9 cellular contexts compared by ENCODE assay signal in the genomic region with DNA sequence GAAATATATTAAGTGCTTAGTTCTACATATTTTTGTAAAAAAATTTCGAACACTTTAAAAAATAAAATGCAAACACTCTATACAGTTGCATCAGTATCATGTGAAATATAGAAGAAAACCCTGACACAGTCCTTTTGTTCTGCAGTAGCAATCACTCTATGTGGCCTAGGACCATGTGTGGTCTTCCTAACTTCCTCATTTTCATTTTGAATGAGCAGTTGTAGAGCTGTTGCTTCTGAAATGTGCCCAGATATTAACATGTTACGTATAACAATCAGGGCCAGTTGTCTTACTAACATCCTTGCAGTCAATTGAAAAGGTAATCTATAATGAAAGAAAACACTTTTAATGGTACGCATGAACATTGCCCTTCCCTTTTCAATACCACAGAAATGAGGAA.
A peak's percentile ranks its signal among the peaks of the same experiment; 100 is the strongest.
DNase-seq lines count a peak whose midpoint lies in the region; ATAC-seq and TF ChIP-seq lines count a peak whose summit lies in the region.
"Had no signal": no experiment of that assay in that cellular context is flagged by ENCODE, and none has a peak within 500 bp of the region (broad histone marks: within the 10 kb centered on the region; RNA-seq: fewer than 3 reads in every experiment).

No MANE protein-coding gene starts in this region.

- H3K4me2 ChIP-seq in GM23338, result 0 out of 2 replicates have a peak overlapping the region, but pooled peaks have one; percentile 27

- H3K9me2 ChIP-seq in GM23338 (ENCODE audit: insufficient read depth), result no peaks in the 10 kb centered on the region

- no peak overlapping the region for H3K4me3 Mint-ChIP-seq in GM23338
- H3K4me3 Mint-ChIP-seq in dendritic cell treated with granulocyte-macrophage colony-stimulating factor and Interleukin-4, amounts not matched to agents 40 ng/mL and 50 ng/mL, for 4 days, result no peak overlapping the region

- H3K4me3 ChIP-seq in GM23338 (no peak overlapping the region), WERI-Rb-1 (ENCODE audit: low read depth, low read length) (no peak overlapping the region)
- H3K4me3 ChIP-seq: thoracic aorta had no signal

- DNase-seq in GM23338 (ENCODE audit: low spot score) (no peak), WERI-Rb-1 (no peak), Right ventricle myocardium superior (no peak), DMS79 (lab: John Stamatoyannopoulos, UW) (no peak)
- no peak for DNase-seq in effector CD4-positive, alpha-beta T cell

- H3K36me3 ChIP-seq in GM23338 (ENCODE audit: insufficient read depth) (no peaks in the 10 kb centered on the region), WERI-Rb-1 (peaks cover 12% of the 10 kb centered on the region)
- H3K36me3 ChIP-seq: thoracic aorta had no signal

- intact Hi-C loops in dendritic cell treated with granulocyte-macrophage colony-stimulating factor and Interleukin-4, amounts not matched to agents 40 ng/mL and 50 ng/mL, for 4 days (cut with micrococcal nuclease), result no loop called here
- intact Hi-C loops in Right ventricle myocardium superior (cut with DNase I), result no loop called here

- H3K27me3 ChIP-seq in GM23338 (ENCODE audit: insufficient read depth) (no peaks in the 10 kb centered on the region), WERI-Rb-1 (ENCODE audit: insufficient read depth, low read depth, severe bottlenecking) (no peaks in the 10 kb centered on the region)

- peaks cover 15% of the 10 kb centered on the region for H3K27me3 Mint-ChIP-seq in GM23338 (ENCODE audit: insufficient read depth, low read depth, poor library complexity)
- H3K27me3 Mint-ChIP-seq in dendritic cell treated with granulocyte-macrophage colony-stimulating factor and Interleukin-4, amounts not matched to agents 40 ng/mL and 50 ng/mL, for 4 days, result no peaks in the 10 kb centered on the region

- H3K27ac ChIP-seq in GM23338 (ENCODE audit: low read depth) (peak overlapping the region; percentile 81), WERI-Rb-1 (no peak overlapping the region)

- H3K4me1 Mint-ChIP-seq in GM23338, result peaks cover 41% of the 10 kb centered on the region
- H3K4me1 Mint-ChIP-seq in dendritic cell treated with granulocyte-macrophage colony-stimulating factor and Interleukin-4, amounts not matched to agents 40 ng/mL and 50 ng/mL, for 4 days (ENCODE audit: low read depth), result peaks cover 3% of the 10 kb centered on the region

- H3K79me2 ChIP-seq in GM23338 (replicated peaks; ENCODE audit: insufficient read depth), result 0 out of 2 replicates have a peak, but pooled peaks cover 5% of the 10 kb centered on the region

- peaks cover 22% of the 10 kb centered on the region for H3K4me1 ChIP-seq in GM23338 (ENCODE audit: insufficient read depth)

- peak overlapping the region; percentile 76 for H3K27ac Mint-ChIP-seq in GM23338
- H3K27ac Mint-ChIP-seq in dendritic cell treated with granulocyte-macrophage colony-stimulating factor and Interleukin-4, amounts not matched to agents 40 ng/mL and 50 ng/mL, for 4 days, result peak overlapping the region; percentile 63

- TF ChIP-seq CTCF in GM23338 (conservative IDR thresholded peaks at IDR 0.05; ENCODE audit: low read depth in 2 of 2), result no peak
- TF ChIP-seq CTCF in WERI-Rb-1 (IDR thresholded peaks at IDR 0.05; ENCODE audit: low read depth, low read length), result no peak

- H3K9me3 Mint-ChIP-seq in GM23338, result peaks cover 43% of the 10 kb centered on the region
- H3K9me3 Mint-ChIP-seq in dendritic cell treated with granulocyte-macrophage colony-stimulating factor and Interleukin-4, amounts not matched to agents 40 ng/mL and 50 ng/mL, for 4 days, result no peaks in the 10 kb centered on the region

- no peaks in the 10 kb centered on the region for H3F3A ChIP-seq in GM23338 (replicated peaks; ENCODE audit: low read depth)

- no peak overlapping the region for H2AFZ ChIP-seq in GM23338

- ATAC-seq in GM18861 (IDR thresholded peaks at IDR 0.05; ENCODE audit: unreplicated experiment) (peak; percentile 72), GM23338 (peak; percentile 38; the same call in 1 of the 3 replicates), HG03565 (IDR thresholded peaks at IDR 0.05; ENCODE audit: unreplicated experiment) (peak; percentile 56), Right ventricle myocardium superior (ENCODE audit: poor library complexity) (no peak)

- no peaks in the 10 kb centered on the region for H3K9me3 ChIP-seq in WERI-Rb-1 (ENCODE audit: severe bottlenecking)
- H3K9me3 ChIP-seq: thoracic aorta had no signal

- no peaks in the 10 kb centered on the region for H4K20me1 ChIP-seq in GM23338 (replicated peaks; ENCODE audit: insufficient read depth)

- peaks cover 73% of the 10 kb centered on the region for H3K36me3 Mint-ChIP-seq in GM23338 (ENCODE audit: low read depth)
- no peaks in the 10 kb centered on the region for H3K36me3 Mint-ChIP-seq in dendritic cell treated with granulocyte-macrophage colony-stimulating factor and Interleukin-4, amounts not matched to agents 40 ng/mL and 50 ng/mL, for 4 days (ENCODE audit: low read depth)

TF ChIP-seq in GM23338, 12 proteins besides CTCF, POLR2A, EP300 and RAD21:
- TF ChIP-seq NANOG (IDR thresholded peaks at IDR 0.05; ENCODE audit: borderline replicate concordance) (peak; percentile 81), POLR2AphosphoS5 (IDR thresholded peaks at IDR 0.05; ENCODE audit: low read depth) (no peak)
- TF ChIP-seq, protein P1, sequence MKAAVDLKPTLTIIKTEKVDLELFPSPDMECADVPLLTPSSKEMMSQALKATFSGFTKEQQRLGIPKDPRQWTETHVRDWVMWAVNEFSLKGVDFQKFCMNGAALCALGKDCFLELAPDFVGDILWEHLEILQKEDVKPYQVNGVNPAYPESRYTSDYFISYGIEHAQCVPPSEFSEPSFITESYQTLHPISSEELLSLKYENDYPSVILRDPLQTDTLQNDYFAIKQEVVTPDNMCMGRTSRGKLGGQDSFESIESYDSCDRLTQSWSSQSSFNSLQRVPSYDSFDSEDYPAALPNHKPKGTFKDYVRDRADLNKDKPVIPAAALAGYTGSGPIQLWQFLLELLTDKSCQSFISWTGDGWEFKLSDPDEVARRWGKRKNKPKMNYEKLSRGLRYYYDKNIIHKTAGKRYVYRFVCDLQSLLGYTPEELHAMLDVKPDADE (IDR thresholded peaks at IDR 0.05), result no peak
